Comparison of ENCODE assay signal across 8 cellular contexts in genomic region chr20:55242853-55243252, GRCh38.
"Had no signal": no experiment of that assay in that cellular context is flagged by ENCODE, and none has a peak within 500 bp of the region (broad histone marks: within the 10 kb centered on the region; RNA-seq: fewer than 3 reads in every experiment).

No MANE protein-coding gene starts in this region.

- H3K4me3 ChIP-seq: GM12878 had no signal

- DNase-seq: GDM1, GF-D8 had no signal

- ATAC-seq: GM12878 had no signal

- FAIRE-seq: G401.6, GM12878, GM12891, GM12892, GM18507, GM19239 had no signal
